ENCODE assay signal across 8 cellular contexts in genomic region chr6:134175532-134176282, GRCh38.
DNase-seq lines count a peak whose midpoint lies in the region; ATAC-seq and TF ChIP-seq lines count a peak whose summit lies in the region.

No MANE protein-coding gene starts in this region.

- H3K4me3 ChIP-seq in ectodermal cell (ENCODE audit: insufficient read depth, low read depth, low read length): peak overlapping the region; percentile 71

- DNase-seq in AML-193 (lab: John Stamatoyannopoulos, UW): peak; percentile 18 to 27
- peak; percentile 87 for DNase-seq in HT1080 (ENCODE audit: low read depth)
- peak; percentile 55 to 93 for DNase-seq in lung microvascular endothelial cell (ENCODE audit: low read depth in 2 of 2)
- peak; percentile 34 for DNase-seq in stimulated activated CD8-positive, alpha-beta memory T cell treated with anti-CD3 and anti-CD28 coated beads, Interleukin-12 subunit alpha, Interleukin-12 subunit beta, amount 100 ng/mL, for 4 hours (ENCODE audit: low read depth)
- no peak for DNase-seq in NCI-H1105 treated with DMSO at 0.1 percent for 48 hours (lab: John Stamatoyannopoulos, UW)

- 1% methylated on average over 44 of the region's 44 CpGs for WGBS in ectodermal cell, 2 experiments

- ATAC-seq in GM19395 (IDR thresholded peaks at IDR 0.05; ENCODE audit: unreplicated experiment): peak; percentile 14

- no peak for TF ChIP-seq CTCF in VCaP (conservative IDR thresholded peaks at IDR 0.05)

- no peaks in the 10 kb centered on the region for H3K36me3 ChIP-seq in ectodermal cell (ENCODE audit: control insufficient read depth, insufficient read depth, low read length)

- no peaks in the 10 kb centered on the region for H3K9me3 ChIP-seq in ectodermal cell (ENCODE audit: control insufficient read depth, low read length)

- H3K27me3 ChIP-seq in ectodermal cell (ENCODE audit: control insufficient read depth, insufficient read depth, low read length, poor library complexity, severe bottlenecking): peaks cover 31% of the 10 kb centered on the region

- peaks cover 4% of the 10 kb centered on the region for H3K4me1 ChIP-seq in ectodermal cell (ENCODE audit: control insufficient read depth, insufficient read depth, low read length)

- peak overlapping the region; percentile 91 for H3K27ac ChIP-seq in VCaP
- H3K27ac ChIP-seq in ectodermal cell (ENCODE audit: insufficient read depth, low read depth, low read length, poor library complexity, severe bottlenecking): peak overlapping the region; percentile 83
